11 cellular contexts compared by ENCODE assay signal in the genomic region with DNA sequence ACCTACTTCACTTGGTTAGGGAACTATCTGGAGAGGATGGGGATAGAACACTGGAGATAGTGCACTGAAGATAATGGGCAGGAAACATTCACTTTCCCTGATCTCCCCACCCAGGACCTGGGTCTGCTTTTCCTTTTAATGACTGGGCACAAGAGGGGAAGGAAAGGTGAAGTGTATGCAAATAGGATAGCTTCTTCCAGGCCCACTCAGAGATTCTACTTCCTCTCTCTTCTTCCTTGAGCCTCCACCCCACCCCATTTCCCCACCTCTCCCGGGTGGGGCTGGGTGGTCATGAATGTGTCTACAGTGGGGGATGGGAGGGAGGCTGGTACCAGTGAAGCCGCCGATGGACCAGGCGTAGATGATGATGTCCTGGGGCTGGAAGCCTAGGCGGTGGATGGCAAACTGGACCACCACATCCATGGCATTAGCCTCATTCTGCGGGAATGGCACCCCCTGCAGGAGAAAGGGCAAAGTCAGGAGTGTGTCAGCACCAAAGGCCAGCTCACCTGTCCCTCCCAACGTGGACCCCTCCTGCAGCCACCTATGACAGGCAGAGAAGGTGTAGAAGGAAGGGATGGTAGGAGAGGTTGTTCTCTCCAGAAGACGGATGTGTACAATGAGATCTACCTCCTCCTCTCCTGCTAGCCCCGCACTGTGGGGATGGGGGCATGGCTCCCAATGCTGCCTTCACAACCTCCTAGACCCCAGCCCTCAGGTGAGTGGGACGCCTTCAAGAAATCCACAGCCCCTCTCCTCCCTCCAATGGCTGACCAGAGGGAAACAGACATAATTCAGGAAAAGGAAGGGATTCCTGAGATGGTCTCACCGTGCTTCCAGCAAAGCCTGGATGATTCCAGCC. TPM values are rescaled to one million over a fixed set of nuclear protein-coding genes. Genes with fewer than 3 reads are reported as not detected.
DNase-seq lines count a peak whose midpoint lies in the region; ATAC-seq and TF ChIP-seq lines count a peak whose summit lies in the region.
"Had no signal": no experiment of that assay in that cellular context is flagged by ENCODE, and none has a peak within 500 bp of the region (broad histone marks: within the 10 kb centered on the region; RNA-seq: fewer than 3 reads in every experiment).

No MANE protein-coding gene starts in this region.

- no peak for ATAC-seq in psoas muscle

- no peak overlapping the region for H3K4me2 ChIP-seq in KMS-11

- no peaks in the 10 kb centered on the region for H3K27me3 ChIP-seq in KMS-11 (ENCODE audit: insufficient read depth, low read depth)
- no peaks in the 10 kb centered on the region for H3K27me3 ChIP-seq in neutrophil
- H3K27me3 ChIP-seq in psoas muscle (ENCODE audit: insufficient read depth in 3 of 3, low read length in 2 of 3), result no peaks in the 10 kb centered on the region

- intact Hi-C loops in psoas muscle (cut with DNase I), result loop anchor here (10.0 kb wide), 2 partner anchors 175 to 195 kb away; partner anchors contain the start of gene NEU1 (in 1 of the 2)

- no peaks in the 10 kb centered on the region for H3K9me3 ChIP-seq in neutrophil
- H3K9me3 ChIP-seq in psoas muscle, result no peaks in the 10 kb centered on the region

- H2AFZ ChIP-seq in KMS-11 (ENCODE audit: low read depth), result no peak overlapping the region

- H3K9ac ChIP-seq in KMS-11, result no peak overlapping the region

- no peaks in the 10 kb centered on the region for H3K36me3 ChIP-seq in KMS-11 (ENCODE audit: insufficient read depth)
- H3K36me3 ChIP-seq in neutrophil, result peaks cover 98% of the 10 kb centered on the region
- peaks cover 12 to 98% of the 10 kb centered on the region in 2 donors for H3K36me3 ChIP-seq in psoas muscle (ENCODE audit: insufficient read depth in 1 of 2, low read depth in 1 of 2)

- H3K79me2 ChIP-seq in KMS-11 (ENCODE audit: insufficient read depth, low read depth), result no peaks in the 10 kb centered on the region

- H3K27ac ChIP-seq in KMS-11 (no peak overlapping the region), caudate nucleus (ENCODE audit: low read depth, low read length) (peak overlapping the region; percentile 77), neutrophil (peak overlapping the region; percentile 23), psoas muscle (no peak overlapping the region)

- DNase-seq in ELF-1 (ENCODE audit: low read depth, low spot score) (peak; percentile 23), caudate nucleus (lab: John Stamatoyannopoulos, UW) (no peak), GDM1 (lab: John Stamatoyannopoulos, UW) (no peak), psoas muscle (no peak)
- DNase-seq in activated CD4-positive, CD25-positive, alpha-beta regulatory T cell (lab: John Stamatoyannopoulos, UW), result no peak
- no peak for DNase-seq in stimulated activated CD4-positive, alpha-beta T cell treated with anti-CD3 and anti-CD28 coated beads, Interleukin-2, amount 100 ng/mL, for 48 hours
- DNase-seq: NCI-H187, T1000 had no signal

- no peak overlapping the region for H3K4me3 ChIP-seq in KMS-11 (IDR thresholded peaks at IDR 0.05; ENCODE audit: insufficient read depth, low read depth, low read length)
- H3K4me3 ChIP-seq in neutrophil (ENCODE audit: low read depth in 1 of 2, low read length in 1 of 2), result no peak overlapping the region
- no peak overlapping the region for H3K4me3 ChIP-seq in psoas muscle
- H3K4me3 ChIP-seq: lung had no signal

- TF ChIP-seq CTCF in KMS-11 (conservative IDR thresholded peaks at IDR 0.05; ENCODE audit: low read depth, low read length) (peak; percentile 61; the same call in 1 of the 2 replicates), neutrophil (IDR thresholded peaks at IDR 0.05) (no peak), psoas muscle (IDR thresholded peaks at IDR 0.05) (no peak)

- WGBS in psoas muscle, 3 donors, result 76 to 81% (median 81%) methylated on average over 11 of the region's 11 CpGs

- H4K20me1 ChIP-seq in KMS-11 (ENCODE audit: insufficient read depth), result no peaks in the 10 kb centered on the region

- H3K4me1 ChIP-seq in KMS-11 (ENCODE audit: low read depth, poor library complexity, severe bottlenecking), result no peaks in the 10 kb centered on the region
- no peaks in the 10 kb centered on the region for H3K4me1 ChIP-seq in neutrophil (ENCODE audit: control insufficient read depth in 1 of 2, insufficient read depth in 1 of 2, low read depth in 1 of 2, low read length in 1 of 2)
- no peaks in the 10 kb centered on the region for H3K4me1 ChIP-seq in psoas muscle

RNA-seq across cellular contexts. Expression of gene LY6G5C, which starts 8.6 kb away (rescaled TPM):
- total RNA-seq in psoas muscle, result 1 to 10 TPM in 3 of 4 donors, under 1 TPM in 1; 0.75 to 3.2 (median 2.3) TPM
- 1 to 10 TPM; 1.4 to 2.3 (median 1.9) TPM for polyA plus RNA-seq in psoas muscle

RNA-seq across cellular contexts. Expression of gene ABHD16A, which starts 13.6 kb away (rescaled TPM):
- 10 to 100 TPM; 26.6 to 36.5 (median 30.5) TPM for total RNA-seq in psoas muscle
- polyA plus RNA-seq in psoas muscle, result 10 to 100 TPM; 34.4 to 56.6 (median 50.0) TPM

RNA-seq across cellular contexts. Expression of gene LY6G6F, which starts 17.2 kb away (rescaled TPM):
- total RNA-seq in psoas muscle, result not detected
- under 1 TPM in 1 of 3 donors, not detected in 2; 0.05 TPM for polyA plus RNA-seq in psoas muscle

RNA-seq across cellular contexts. Expression of gene LY6G5B, which starts 19.7 kb away (rescaled TPM):
- total RNA-seq in psoas muscle, result 1 to 10 TPM; 1.7 to 8.4 (median 3.0) TPM
- 1 to 10 TPM; 2.5 to 2.9 (median 2.9) TPM for polyA plus RNA-seq in psoas muscle

RNA-seq across cellular contexts. Expression of gene CSNK2B, which starts 23.6 kb away (rescaled TPM):
- 100 to 1,000 TPM; 102 to 129 (median 103) TPM for total RNA-seq in psoas muscle
- polyA plus RNA-seq in psoas muscle, result 100 to 1,000 TPM; 151 to 208 (median 160) TPM

Comparison
In these comparisons a context has a peak if more than half of its experiments do, and no peak if none do; other contexts are left out.
1. H3K27ac ChIP-seq: peak in caudate nucleus (single experiment) and neutrophil (single experiment); none in KMS-11 (single experiment) and psoas muscle (single experiment).